1 cellular context compared by ENCODE assay signal in the genomic region with DNA sequence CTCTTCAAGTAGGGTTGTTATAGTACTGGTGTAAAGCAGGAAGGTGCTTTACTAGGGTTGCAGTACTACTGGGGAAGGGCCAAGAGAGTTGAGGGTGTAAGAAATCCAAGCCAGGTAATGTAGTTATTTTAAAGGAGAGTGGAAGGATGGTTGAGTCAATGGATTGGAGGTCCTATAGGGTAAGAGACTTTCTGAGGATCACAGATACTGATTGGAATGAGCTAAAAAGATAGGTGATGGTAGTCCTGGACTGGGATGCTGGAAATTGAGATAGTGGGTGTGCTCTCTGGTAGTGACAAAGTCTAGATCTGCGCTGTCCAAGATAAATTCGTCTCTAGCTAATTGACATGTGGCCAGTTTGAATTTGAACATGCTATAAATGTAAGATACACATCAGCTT.
TF ChIP-seq lines count a peak whose summit lies in the region.

No MANE protein-coding gene starts in this region.

TF ChIP-seq in IMR-90, 13 proteins besides CTCF, POLR2A, EP300 and RAD21:
- TF ChIP-seq, protein P1, sequence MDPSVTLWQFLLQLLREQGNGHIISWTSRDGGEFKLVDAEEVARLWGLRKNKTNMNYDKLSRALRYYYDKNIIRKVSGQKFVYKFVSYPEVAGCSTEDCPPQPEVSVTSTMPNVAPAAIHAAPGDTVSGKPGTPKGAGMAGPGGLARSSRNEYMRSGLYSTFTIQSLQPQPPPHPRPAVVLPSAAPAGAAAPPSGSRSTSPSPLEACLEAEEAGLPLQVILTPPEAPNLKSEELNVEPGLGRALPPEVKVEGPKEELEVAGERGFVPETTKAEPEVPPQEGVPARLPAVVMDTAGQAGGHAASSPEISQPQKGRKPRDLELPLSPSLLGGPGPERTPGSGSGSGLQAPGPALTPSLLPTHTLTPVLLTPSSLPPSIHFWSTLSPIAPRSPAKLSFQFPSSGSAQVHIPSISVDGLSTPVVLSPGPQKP (IDR thresholded peaks at IDR 0.05; ENCODE audit: borderline replicate concordance, low read depth, low read length) = no peak
- TF ChIP-seq CEBPB (IDR thresholded peaks at IDR 0.05; ENCODE audit: low read depth, low read length) (no peak), SMC3 (IDR thresholded peaks at IDR 0.05; ENCODE audit: low read depth, low read length) (no peak), NFE2L2 (IDR thresholded peaks at IDR 0.05; ENCODE audit: low read depth, low read length) (no peak), MXI1 (IDR thresholded peaks at IDR 0.05; ENCODE audit: borderline replicate concordance, low read depth, low read length) (no peak), RFX5 (IDR thresholded peaks at IDR 0.05; ENCODE audit: low read depth, low read length) (no peak), USF2 (IDR thresholded peaks at IDR 0.05; ENCODE audit: low read depth, low read length) (no peak), MAFK (IDR thresholded peaks at IDR 0.05; ENCODE audit: low read depth, low read length) (no peak), RCOR1 (IDR thresholded peaks at IDR 0.05; ENCODE audit: insufficient replicate concordance, low read length) (no peak), CHD1 (IDR thresholded peaks at IDR 0.05; ENCODE audit: low read depth, low read length) (no peak), FOS (IDR thresholded peaks at IDR 0.05; ENCODE audit: low read depth, low read length) (no peak), MAZ (IDR thresholded peaks at IDR 0.05; ENCODE audit: borderline replicate concordance, low read depth, low read length) (no peak)
TF ChIP-seq in IMR-90: peak in this region for 0.
